In the genomic region with DNA sequence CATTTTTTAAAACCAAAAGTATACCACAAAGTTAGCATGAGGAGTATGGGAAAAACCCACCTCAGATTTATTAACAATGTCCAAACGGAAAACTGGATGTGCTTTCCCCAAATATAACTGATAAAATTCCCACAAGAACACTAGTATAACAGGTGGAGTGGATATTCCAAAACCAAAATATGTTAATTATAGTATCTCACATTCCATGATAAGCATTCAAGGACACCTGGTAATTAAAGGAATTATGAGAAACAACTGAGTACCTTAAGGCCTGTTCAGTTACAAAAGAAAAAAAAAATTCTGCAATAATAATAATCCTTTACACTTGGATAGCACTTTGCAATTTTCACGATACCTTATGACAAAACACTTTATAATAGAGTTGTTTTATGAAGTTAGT, we compare ENCODE assay signal across 11 cellular contexts. TPM values are rescaled to one million over a fixed set of nuclear protein-coding genes. Genes with fewer than 3 reads are reported as not detected.
DNase-seq lines count a peak whose midpoint lies in the region; ATAC-seq and TF ChIP-seq lines count a peak whose summit lies in the region.
"Had no signal": no experiment of that assay in that cellular context is flagged by ENCODE, and none has a peak within 500 bp of the region (broad histone marks: within the 10 kb centered on the region; RNA-seq: fewer than 3 reads in every experiment).

No MANE protein-coding gene starts in this region.

- TF ChIP-seq CTCF in MCF 10A (IDR thresholded peaks at IDR 0.05; ENCODE audit: unreplicated experiment) (no peak), breast epithelium (IDR thresholded peaks at IDR 0.05) (no peak), glutamatergic neuron (IDR thresholded peaks at IDR 0.05; ENCODE audit: partially characterized antibody, unreplicated experiment) (no peak), testis (IDR thresholded peaks at IDR 0.05) (no peak)

- H3K4me1 Mint-ChIP-seq in MCF 10A (ENCODE audit: insufficient read depth, unreplicated experiment) (peaks cover 16% of the 10 kb centered on the region), T-helper 17 cell (peaks cover 19% of the 10 kb centered on the region), glutamatergic neuron (ENCODE audit: low read depth, unreplicated experiment) (peaks cover 7% of the 10 kb centered on the region)

- H3K27me3 Mint-ChIP-seq in MCF 10A (ENCODE audit: insufficient read depth, unreplicated experiment), result no peaks in the 10 kb centered on the region
- no peaks in the 10 kb centered on the region for H3K27me3 Mint-ChIP-seq in T-helper 17 cell
- H3K27me3 Mint-ChIP-seq in glutamatergic neuron (ENCODE audit: unreplicated experiment), result peaks cover 9% of the 10 kb centered on the region

- H3K27ac Mint-ChIP-seq in MCF 10A (ENCODE audit: low read depth, unreplicated experiment) (no peak overlapping the region), T-helper 17 cell (peak overlapping the region; percentile 92), glutamatergic neuron (ENCODE audit: unreplicated experiment) (peak overlapping the region; percentile 77)

- 42 to 43% methylated on average over 2 of the region's 2 CpGs for WGBS in testis, 2 donors

- peak overlapping the region in 1 of 3 donors; percentile 88 for H3K4me3 ChIP-seq in breast epithelium
- H3K4me3 ChIP-seq in testis, result peak overlapping the region; percentile 91 to 98

- DNase-seq in MCF 10A (ENCODE audit: unreplicated experiment) (no peak), breast epithelium (ENCODE audit: low spot score in 2 of 2) (no peak), T-helper 17 cell (no peak), glutamatergic neuron (no peak), testis (no peak), DMS79 treated with DMSO at 0.1 percent for 48 hours (lab: John Stamatoyannopoulos, UW) (no peak)
- DNase-seq: activated CD8-positive, alpha-beta memory T cell treated with anti-CD3 and anti-CD28 coated beads for 24 hours; effector memory CD4-positive, alpha-beta T cell; NCI-H774 had no signal

- no peaks in the 10 kb centered on the region for H3K36me3 ChIP-seq in breast epithelium
- no peaks in the 10 kb centered on the region for H3K36me3 ChIP-seq in testis (ENCODE audit: low read depth, missing control alignments)

- BruUV-seq in MCF 10A (replicated peaks; lab: Mats Ljungman, UMichigan), result no TSS peak

- CTCF ChIA-PET in MCF 10A (lab: Yijun Ruan, JAX), result interaction anchor here (0.9 to 7.7 kb wide), 4 partner anchors 60 to 131 kb away, joined by 3 to 57 read pairs (median 4); no protein-coding TSS in a partner anchor

- H3K4me1 ChIP-seq in breast epithelium (no peaks in the 10 kb centered on the region), testis (no peaks in the 10 kb centered on the region)

- intact Hi-C loops in MCF 10A (cut with micrococcal nuclease) (no loop called here), breast epithelium (cut with DNase I; ENCODE audit: low total_unique reads) (no loop called here), testis (cut with DNase I; ENCODE audit: low total_unique reads) (loop anchor here (10.0 kb wide), 1 partner anchor 61 kb away; a partner anchor contains a TSS)

- H3K36me3 Mint-ChIP-seq in MCF 10A (ENCODE audit: insufficient read depth, unreplicated experiment) (no peaks in the 10 kb centered on the region), T-helper 17 cell (ENCODE audit: low read depth) (peaks cover 2% of the 10 kb centered on the region), glutamatergic neuron (ENCODE audit: unreplicated experiment) (no peaks in the 10 kb centered on the region)

- H3K27me3 ChIP-seq in breast epithelium (no peaks in the 10 kb centered on the region), testis (no peaks in the 10 kb centered on the region)

- H3K4me3 Mint-ChIP-seq in MCF 10A (ENCODE audit: unreplicated experiment), result peak overlapping the region; percentile 98
- H3K4me3 Mint-ChIP-seq in T-helper 17 cell, result peak overlapping the region; percentile 98
- H3K4me3 Mint-ChIP-seq in glutamatergic neuron (ENCODE audit: unreplicated experiment), result peak overlapping the region; percentile 97

- H3K9me3 ChIP-seq in breast epithelium (no peaks in the 10 kb centered on the region), T-helper 17 cell (ENCODE audit: control insufficient read depth, low read length, poor library complexity, severe bottlenecking) (no peaks in the 10 kb centered on the region), testis (no peaks in the 10 kb centered on the region)

- no peak for ATAC-seq in T-helper 17 cell
- ATAC-seq in GM21737 (IDR thresholded peaks at IDR 0.05; ENCODE audit: unreplicated experiment), result no peak
- ATAC-seq in HG03196 (IDR thresholded peaks at IDR 0.05; ENCODE audit: unreplicated experiment), result no peak

- peaks cover 10% of the 10 kb centered on the region for H3K9me3 Mint-ChIP-seq in MCF 10A (ENCODE audit: unreplicated experiment)
- H3K9me3 Mint-ChIP-seq in glutamatergic neuron (ENCODE audit: unreplicated experiment), result peaks cover 10% of the 10 kb centered on the region

- H3K27ac ChIP-seq in breast epithelium (no peak overlapping the region), testis (peak overlapping the region in 1 of 2 donors; percentile 96)

- TF ChIP-seq POLR2A in breast epithelium (IDR thresholded peaks at IDR 0.05) (no peak), testis (IDR thresholded peaks at IDR 0.05) (no peak)

- POLR2A ChIA-PET in MCF 10A (lab: Yijun Ruan, JAX), result interaction anchor here (0.8 to 13.4 kb wide), 7 partner anchors 9 to 357 kb away, joined by 3 to 613 read pairs (median 4); a partner anchor contains a TSS

RNA-seq across cellular contexts. Expression of a gene that starts 1.9 kb away (rescaled TPM):
- total RNA-seq in MCF 10A (2022), result 10.2 and 16.8 TPM in 2 replicates
- total RNA-seq in breast epithelium, result 10 to 100 TPM; 14.1 to 17.9 (median 17.9) TPM
- total RNA-seq in T-helper 17 cell, result 10 to 100 TPM; 17.1 to 17.7 TPM
- total RNA-seq in glutamatergic neuron (ENCODE audit: unreplicated experiment), result 20.8 TPM
- 10 to 100 TPM; 30.7 to 31.5 TPM for total RNA-seq in testis
- 50.0 TPM for polyA plus RNA-seq in testis (ENCODE audit: insufficient read depth, low read depth, low replicate concordance)
